Comparison of ENCODE assay signal across 10 cellular contexts in genomic region chr17:28946239-28946638, GRCh38. TPM values are rescaled to one million over a fixed set of nuclear protein-coding genes. Genes with fewer than 3 reads are reported as not detected.
A peak's percentile ranks its signal among the peaks of the same experiment; 100 is the strongest.
DNase-seq lines count a peak whose midpoint lies in the region; ATAC-seq and TF ChIP-seq lines count a peak whose summit lies in the region.
"Had no signal": no experiment of that assay in that cellular context is flagged by ENCODE, and none has a peak within 500 bp of the region (broad histone marks: within the 10 kb centered on the region; RNA-seq: fewer than 3 reads in every experiment).

No MANE protein-coding gene starts in this region.

- H3K36me3 Mint-ChIP-seq in CD8-positive, alpha-beta memory T cell, result peaks cover 0 to 79% (median 16%) of the 10 kb centered on the region in 3 donors

- H3K9me3 ChIP-seq in CD8-positive, alpha-beta memory T cell (ENCODE audit: low read length), result no peaks in the 10 kb centered on the region
- no peaks in the 10 kb centered on the region for H3K9me3 ChIP-seq in osteoblast (ENCODE audit: low read depth, low read length)

- H4K20me1 ChIP-seq in osteoblast (ENCODE audit: insufficient read depth, low read length), result peaks cover 32% of the 10 kb centered on the region

- no peaks in the 10 kb centered on the region for H3K27me3 ChIP-seq in CD8-positive, alpha-beta memory T cell (ENCODE audit: insufficient read depth, low read length, poor library complexity, severe bottlenecking)
- no peaks in the 10 kb centered on the region for H3K27me3 ChIP-seq in osteoblast (ENCODE audit: insufficient read depth, low read length)

- H3K79me2 ChIP-seq in osteoblast (ENCODE audit: insufficient read depth, low read length), result peaks cover 94% of the 10 kb centered on the region

- no peak for TF ChIP-seq CTCF in osteoblast (IDR thresholded peaks at IDR 0.05; ENCODE audit: extremely low read depth, low read depth, low read length)

- peak overlapping the region; percentile 68 for H3K4me2 ChIP-seq in osteoblast (ENCODE audit: insufficient read depth, low read length)

- no peak for DNase-seq in CD8-positive, alpha-beta memory T cell
- DNase-seq in dedifferentiated amniotic fluid mesenchymal stem cell (ENCODE audit: extremely low spot score) (peak; percentile 29), osteoblast (ENCODE audit: insufficient read length, low spot score, missing footprints) (peak; percentile 90), hepatic stellate cell (ENCODE audit: low spot score) (no peak), SHP77 treated with DMSO at 0.1 percent for 48 hours (lab: John Stamatoyannopoulos, UW) (no peak), ACHN (no peak)
- DNase-seq: RPMI8226 had no signal

- peaks cover 0 to 4% of the 10 kb centered on the region in 2 donors for H3K27me3 Mint-ChIP-seq in CD8-positive, alpha-beta memory T cell
- H3K27me3 Mint-ChIP-seq: dendritic cell treated with granulocyte-macrophage colony-stimulating factor and Interleukin-4, amounts not matched to agents 40 ng/mL and 50 ng/mL, for 4 days had no signal

- H3K4me3 ChIP-seq in CD8-positive, alpha-beta memory T cell (ENCODE audit: low read length), result peak overlapping the region; percentile 33
- peak overlapping the region; percentile 2 for H3K4me3 ChIP-seq in osteoblast (ENCODE audit: insufficient read depth, low read length)

- H3K36me3 ChIP-seq in CD8-positive, alpha-beta memory T cell (ENCODE audit: insufficient read depth, low read length), result peaks cover 3% of the 10 kb centered on the region
- H3K36me3 ChIP-seq in osteoblast (ENCODE audit: insufficient read depth, low read length), result peaks cover 10% of the 10 kb centered on the region

- peaks cover 64 to 69% (median 69%) of the 10 kb centered on the region in 3 donors for H3K4me1 Mint-ChIP-seq in CD8-positive, alpha-beta memory T cell

- H3K4me3 Mint-ChIP-seq in CD8-positive, alpha-beta memory T cell, result peak overlapping the region; percentile 28 to 97 (median 64)
- H3K4me3 Mint-ChIP-seq: dendritic cell treated with granulocyte-macrophage colony-stimulating factor and Interleukin-4, amounts not matched to agents 40 ng/mL and 50 ng/mL, for 4 days had no signal

- in situ Hi-C loops in ACHN (cut with HindIII; ENCODE audit: low pct_ligation_motif_present, low pct_unique_long_range_greater_than_20kb, low sequenced_read_pairs), result no loop called here

- no peaks in the 10 kb centered on the region for H3K9me3 Mint-ChIP-seq in CD8-positive, alpha-beta memory T cell
- H3K9me3 Mint-ChIP-seq: dendritic cell treated with granulocyte-macrophage colony-stimulating factor and Interleukin-4, amounts not matched to agents 40 ng/mL and 50 ng/mL, for 4 days had no signal

- peak overlapping the region; percentile 70 to 99 (median 94) for H3K27ac Mint-ChIP-seq in CD8-positive, alpha-beta memory T cell
- H3K27ac Mint-ChIP-seq: dendritic cell treated with granulocyte-macrophage colony-stimulating factor and Interleukin-4, amounts not matched to agents 40 ng/mL and 50 ng/mL, for 4 days had no signal

- POLR2A ChIA-PET in CD8-positive, alpha-beta memory T cell (lab: Charles Lee), result interaction anchor here (1.2 to 1.5 kb wide), 4 partner anchors 9 to 20 kb away, joined by 3 to 4 read pairs (median 3); no protein-coding TSS in a partner anchor

- no peak overlapping the region for H2AFZ ChIP-seq in osteoblast (ENCODE audit: low read length)

- no peak for ATAC-seq in HG02759 (IDR thresholded peaks at IDR 0.05; ENCODE audit: unreplicated experiment)

- CTCF ChIA-PET in CD8-positive, alpha-beta memory T cell (lab: Charles Lee), result interaction anchor here (1.0 to 2.3 kb wide), 4 partner anchors 16 to 219 kb away, joined by 3 to 10 read pairs (median 4); partner anchors contain the start of gene TLCD1

- H3K4me1 ChIP-seq in CD8-positive, alpha-beta memory T cell (ENCODE audit: insufficient read depth, low read length), result peaks cover 66% of the 10 kb centered on the region
- H3K4me1 ChIP-seq in osteoblast (ENCODE audit: insufficient read depth, low read length), result peaks cover 40% of the 10 kb centered on the region

- H3K27ac ChIP-seq in CD8-positive, alpha-beta memory T cell (ENCODE audit: low read depth, low read length), result no peak overlapping the region
- peak overlapping the region; percentile 94 for H3K27ac ChIP-seq in osteoblast (ENCODE audit: low read depth, low read length)

TF ChIP-seq in PFSK-1, 5 proteins besides CTCF, POLR2A, EP300 and RAD21:
- no peak for TF ChIP-seq REST (IDR thresholded peaks at IDR 0.05; ENCODE audit: insufficient read depth in 1 of 2, low read depth in 2 of 2, low read length in 2 of 2)
- TF ChIP-seq SIN3A (IDR thresholded peaks at IDR 0.05; ENCODE audit: borderline replicate concordance, insufficient read depth, low read length), result peak; percentile 56; the same call in 1 of the 2 replicates

RNA-seq across cellular contexts. Expression of gene PHF12, which starts 5.1 kb away (rescaled TPM):
- 10 to 100 TPM; 58.1 to 62.1 TPM for total RNA-seq in CD8-positive, alpha-beta memory T cell
- polyA plus RNA-seq in CD8-positive, alpha-beta memory T cell, result 11.6 TPM
- polyA plus RNA-seq in PFSK-1 (2012; ENCODE audit: insufficient read length, low read depth), result 54.8 TPM
- 20.3 and 26.8 TPM in 2 replicates for total RNA-seq in osteoblast

RNA-seq across cellular contexts. Expression of gene DHRS13, which starts 43.4 kb away (rescaled TPM):
- 10 to 100 TPM; 32.6 to 34.7 TPM for total RNA-seq in CD8-positive, alpha-beta memory T cell
- 26.5 TPM for polyA plus RNA-seq in CD8-positive, alpha-beta memory T cell
- polyA plus RNA-seq in PFSK-1 (2012; ENCODE audit: insufficient read length, low read depth), result 18.8 TPM
- 4.7 and 6.2 TPM in 2 replicates for total RNA-seq in osteoblast

RNA-seq across cellular contexts. Expression of gene FLOT2, which starts 48.7 kb away (rescaled TPM):
- 100 to 1,000 TPM; 113 to 115 TPM for total RNA-seq in CD8-positive, alpha-beta memory T cell
- 268 TPM for polyA plus RNA-seq in CD8-positive, alpha-beta memory T cell
- polyA plus RNA-seq in PFSK-1 (2012; ENCODE audit: insufficient read length, low read depth), result 237 TPM
- 32.1 and 35.1 TPM in 2 replicates for total RNA-seq in osteoblast

RNA-seq across cellular contexts. Expression of gene SEZ6, which starts 59.6 kb away (rescaled TPM):
- not detected for total RNA-seq in CD8-positive, alpha-beta memory T cell
- 1.6 TPM for polyA plus RNA-seq in CD8-positive, alpha-beta memory T cell
- not detected for polyA plus RNA-seq in PFSK-1 (2012; ENCODE audit: insufficient read length, low read depth)
- not detected in 2 replicates for total RNA-seq in osteoblast

Comparison
In these comparisons a context has a peak if more than half of its experiments do, and no peak if none do; other contexts are left out.
1. DNase-seq: peak in dedifferentiated amniotic fluid mesenchymal stem cell (single experiment) and osteoblast (single experiment); none in CD8-positive, alpha-beta memory T cell (0 of 5), hepatic stellate cell (single experiment), SHP77 treated with DMSO at 0.1 percent for 48 hours (single experiment) and ACHN (single experiment).